Comparison of ENCODE assay signal across 32 cellular contexts in the genomic region with DNA sequence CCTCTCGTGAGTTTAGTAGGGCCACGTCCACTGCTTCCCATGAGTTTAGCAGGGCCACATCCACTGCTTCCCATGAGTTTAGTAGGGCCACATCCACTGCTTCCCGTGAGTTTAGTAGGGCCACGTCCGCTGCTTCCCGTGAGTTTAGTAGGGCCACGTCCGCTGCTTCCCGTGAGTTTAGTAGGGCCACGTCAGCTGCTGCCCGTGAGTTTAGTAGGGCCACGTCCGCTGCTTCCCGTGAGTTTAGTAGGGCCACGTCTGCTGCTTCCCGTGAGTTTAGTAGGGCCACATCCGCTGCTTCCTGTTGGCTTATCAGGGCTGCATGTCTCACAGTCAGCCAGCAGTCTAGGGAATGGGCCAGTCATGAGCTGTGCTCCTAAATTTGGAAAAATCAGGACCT.
"Had no signal": no experiment of that assay in that cellular context is flagged by ENCODE, and none has a peak within 500 bp of the region (broad histone marks: within the 10 kb centered on the region; RNA-seq: fewer than 3 reads in every experiment).

No MANE protein-coding gene starts in this region.

- H3K9me3 ChIP-seq: ovary, psoas muscle, spleen, suprapubic skin, testis, tibial artery, transverse colon, upper lobe of right lung, uterus had no signal

- H3K4me1 Mint-ChIP-seq: naive B cell; naive thymus-derived CD8-positive, alpha-beta T cell; stimulated activated memory B cell treated with anti-CD40 and anti-IgM and Interleukin-4, amounts not matched to agents 10 μg/mL and 1 μg/mL and 100 μg/mL, for 72 hours; stimulated activated naive CD8-positive, alpha-beta T cell treated with anti-CD3 and anti-CD28 coated beads, Interleukin-15, amount 100 ng/mL, for 72 hours had no signal

- H3K9me3 Mint-ChIP-seq: naive B cell; naive thymus-derived CD8-positive, alpha-beta T cell; natural killer cell treated with Interleukin-12 subunit alpha and Interleukin-12 subunit beta and Interleukin-15 and Interleukin-18, amount 100 ng/mL, for 72 hours; nephron progenitor cell; stimulated activated memory B cell treated with anti-CD40 and anti-IgM and Interleukin-4, amounts not matched to agents 10 μg/mL and 1 μg/mL and 100 μg/mL, for 72 hours; stimulated activated naive CD8-positive, alpha-beta T cell treated with anti-CD3 and anti-CD28 coated beads, Interleukin-15, amount 100 ng/mL, for 72 hours; type B pancreatic cell had no signal

- H3K9ac ChIP-seq: parathyroid adenoma had no signal

- H3K36me3 Mint-ChIP-seq: naive B cell; naive thymus-derived CD8-positive, alpha-beta T cell; natural killer cell treated with Interleukin-12 subunit alpha and Interleukin-12 subunit beta and Interleukin-15 and Interleukin-18, amount 100 ng/mL, for 72 hours; stimulated activated memory B cell treated with anti-CD40 and anti-IgM and Interleukin-4, amounts not matched to agents 10 μg/mL and 1 μg/mL and 100 μg/mL, for 72 hours; type B pancreatic cell had no signal

- H3K36me3 ChIP-seq: ovary, spleen, suprapubic skin, tibial artery, transverse colon, upper lobe of right lung, uterus had no signal

- H3K4me2 ChIP-seq: smooth muscle cell had no signal

- H3K4me3 Mint-ChIP-seq: naive thymus-derived CD8-positive, alpha-beta T cell; natural killer cell treated with Interleukin-12 subunit alpha and Interleukin-12 subunit beta and Interleukin-15 and Interleukin-18, amount 100 ng/mL, for 72 hours; nephron progenitor cell; neural crest cell; stimulated activated memory B cell treated with anti-CD40 and anti-IgM and Interleukin-4, amounts not matched to agents 10 μg/mL and 1 μg/mL and 100 μg/mL, for 72 hours; stimulated activated naive CD8-positive, alpha-beta T cell treated with anti-CD3 and anti-CD28 coated beads, Interleukin-15, amount 100 ng/mL, for 72 hours; type B pancreatic cell had no signal

- ATAC-seq: naive thymus-derived CD8-positive, alpha-beta T cell; natural killer cell treated with Interleukin-12 subunit alpha and Interleukin-12 subunit beta and Interleukin-15 and Interleukin-18, amount 100 ng/mL, for 72 hours; psoas muscle; sciatic nerve; stimulated activated memory B cell treated with anti-CD40 and anti-IgM and Interleukin-4, amounts not matched to agents 10 μg/mL and 1 μg/mL and 100 μg/mL, for 72 hours; stimulated activated naive CD8-positive, alpha-beta T cell treated with anti-CD3 and anti-CD28 coated beads, Interleukin-15, amount 100 ng/mL, for 72 hours; stimulated activated naive CD8-positive, alpha-beta T cell treated with anti-CD3 and anti-CD28 coated beads, Interleukin-15, Interleukin-2, amounts not matched to agents 100 U/mL and 50 U/mL, for 24 hours; upper lobe of right lung had no signal

- H2AFZ ChIP-seq: parathyroid adenoma had no signal

- H3K27me3 ChIP-seq: ovary, suprapubic skin, testis, tibial artery, transverse colon, upper lobe of right lung, uterus had no signal

- DNase-seq: naive B cell; naive thymus-derived CD8-positive, alpha-beta T cell; nephron progenitor cell; occipital lobe; ovary; posterior cingulate gyrus; psoas muscle; spleen; stimulated activated CD4-positive, alpha-beta T cell treated with anti-CD3 and anti-CD28 coated beads, Interleukin-12 subunit alpha, Interleukin-12 subunit beta, amount 100 ng/mL, for 4 hours; stimulated activated CD4-positive, alpha-beta T cell treated with anti-CD3 and anti-CD28 coated beads, Interleukin-1b, Interleukin-23, amount 100 ng/mL, for 48 hours; stimulated activated CD4-positive, alpha-beta T cell treated with anti-CD3 and anti-CD28 coated beads, Interleukin-4, amount 100 ng/mL, for 1 hour; stimulated activated CD4-positive, alpha-beta T cell treated with anti-CD3 and anti-CD28 coated beads, Interleukin-4, amount 100 ng/mL, for 4 hours; stimulated activated CD8-positive, alpha-beta memory T cell treated with anti-CD3 and anti-CD28 coated beads, Interleukin-4, amount 100 ng/mL, for 48 hours; stimulated activated naive CD4-positive, alpha-beta T cell; stimulated activated naive CD8-positive, alpha-beta T cell treated with anti-CD3 and anti-CD28 coated beads, Interleukin-15, amount 100 ng/mL, for 72 hours; stimulated activated naive CD8-positive, alpha-beta T cell treated with anti-CD3 and anti-CD28 coated beads, Interleukin-15, Interleukin-2, amounts not matched to agents 100 U/mL and 50 U/mL, for 24 hours; substantia nigra; testis; tibial artery; transverse colon; upper lobe of right lung; uterus had no signal

- H3K27ac Mint-ChIP-seq: naive B cell; naive thymus-derived CD8-positive, alpha-beta T cell; natural killer cell treated with Interleukin-12 subunit alpha and Interleukin-12 subunit beta and Interleukin-15 and Interleukin-18, amount 100 ng/mL, for 72 hours; nephron progenitor cell; progenitor cell of endocrine pancreas; stimulated activated memory B cell treated with anti-CD40 and anti-IgM and Interleukin-4, amounts not matched to agents 10 μg/mL and 1 μg/mL and 100 μg/mL, for 72 hours; stimulated activated naive CD8-positive, alpha-beta T cell treated with anti-CD3 and anti-CD28 coated beads, Interleukin-15, amount 100 ng/mL, for 72 hours; type B pancreatic cell had no signal

- H3K79me2 ChIP-seq: parathyroid adenoma had no signal

- H3K4me1 ChIP-seq: spleen, suprapubic skin, tibial artery, transverse colon, uterus had no signal

- H3K27me3 Mint-ChIP-seq: progenitor cell of endocrine pancreas, type B pancreatic cell had no signal

- H3K4me3 ChIP-seq: ovary, psoas muscle, skin epidermis, smooth muscle cell, spleen, suprapubic skin, testis, tibial artery, transverse colon, upper lobe of right lung, uterus had no signal

- H3K27ac ChIP-seq: ovary, parathyroid adenoma, psoas muscle, skin epidermis, spleen, suprapubic skin, tibial artery, transverse colon, upper lobe of right lung, uterus had no signal
